Comparison of ENCODE assay signal across 22 cellular contexts in the genomic region with DNA sequence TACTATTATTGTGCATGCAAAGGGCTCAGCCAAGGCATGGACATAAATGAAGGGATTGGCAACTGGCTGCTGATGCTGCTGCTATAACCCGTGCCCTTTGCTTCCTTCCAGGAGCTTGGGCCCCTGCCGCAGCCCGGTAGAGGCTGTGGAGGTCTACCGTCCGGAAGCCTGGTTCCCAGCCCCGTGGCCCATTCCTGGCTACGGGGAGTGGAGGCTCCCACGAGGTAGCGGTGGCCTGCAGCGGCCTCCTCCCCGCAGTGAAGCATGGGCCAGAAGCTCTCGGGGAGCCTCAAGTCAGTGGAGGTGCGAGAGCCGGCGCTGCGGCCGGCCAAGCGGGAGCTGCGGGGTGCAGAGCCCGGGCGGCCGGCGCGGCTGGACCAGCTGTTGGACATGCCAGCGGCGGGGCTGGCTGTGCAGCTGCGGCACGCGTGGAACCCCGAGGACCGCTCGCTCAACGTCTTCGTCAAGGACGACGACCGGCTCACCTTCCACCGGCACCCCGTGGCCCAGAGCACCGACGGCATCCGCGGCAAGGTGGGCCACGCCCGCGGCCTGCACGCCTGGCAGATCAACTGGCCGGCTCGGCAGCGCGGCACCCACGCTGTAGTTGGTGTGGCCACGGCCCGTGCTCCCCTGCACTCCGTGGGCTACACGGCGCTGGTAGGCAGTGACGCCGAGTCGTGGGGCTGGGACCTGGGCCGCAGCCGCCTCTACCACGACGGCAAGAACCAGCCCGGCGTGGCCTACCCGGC. TPM values are rescaled to one million over a fixed set of nuclear protein-coding genes. Genes with fewer than 3 reads are reported as not detected.
DNase-seq lines count a peak whose midpoint lies in the region; ATAC-seq, FAIRE-seq and TF ChIP-seq lines count a peak whose summit lies in the region.
"Had no signal": no experiment of that assay in that cellular context is flagged by ENCODE, and none has a peak within 500 bp of the region (broad histone marks: within the 10 kb centered on the region; RNA-seq: fewer than 3 reads in every experiment).

No MANE protein-coding gene starts in this region.

- H2BK12ac ChIP-seq in H1 (ENCODE audit: low read depth, low read length) (no peak overlapping the region), neuronal stem cell (ENCODE audit: low read length) (no peak overlapping the region)

- intact Hi-C loops in body of pancreas (cut with DNase I): no loop called here

- H2BK15ac ChIP-seq in H1 (ENCODE audit: low read length): no peak overlapping the region; the same call in 1 of the 2 replicates
- H2BK15ac ChIP-seq in neuronal stem cell (ENCODE audit: low read length): no peak overlapping the region

- no peak overlapping the region for H2AK5ac ChIP-seq in H1 (ENCODE audit: low read depth, low read length)
- no peak overlapping the region for H2AK5ac ChIP-seq in neuronal stem cell (ENCODE audit: low read depth, low read length)

- H2BK120ac ChIP-seq in H1 (replicated peaks; ENCODE audit: low read depth, low read length) (no peak overlapping the region), neuronal stem cell (ENCODE audit: low read depth, low read length) (no peak overlapping the region)

- FAIRE-seq in H1 (lab: Jason Lieb, UNC): no peak
- FAIRE-seq: HTR-8/SVneo had no signal

- H3K27ac ChIP-seq in body of pancreas (peak overlapping the region; percentile 21 to 85 (median 77)), H1 (ENCODE audit: low read depth, low read length) (no peak overlapping the region), neuronal stem cell (replicated peaks; ENCODE audit: low read length) (no peak overlapping the region), suprapubic skin (no peak overlapping the region)

- H3K14ac ChIP-seq in H1 (ENCODE audit: insufficient read length): no peak overlapping the region
- no peak overlapping the region for H3K14ac ChIP-seq in neuronal stem cell (ENCODE audit: low read length)

- H3K18ac ChIP-seq in H1 (ENCODE audit: extremely low read depth, low read length) (no peak overlapping the region), neuronal stem cell (ENCODE audit: low read length) (peak overlapping the region; percentile 73)

- H3K56ac ChIP-seq in H1 (replicated peaks; ENCODE audit: insufficient read length, low read depth, low read length): no peak overlapping the region

- H3K4me2 ChIP-seq in H1 (ENCODE audit: insufficient read depth in 1 of 2, low read depth in 2 of 2, low read length in 2 of 2) (no peak overlapping the region), neuronal stem cell (ENCODE audit: insufficient read depth, low read length, poor library complexity, severe bottlenecking) (no peak overlapping the region)

- ATAC-seq in body of pancreas (no peak), HG03378 (IDR thresholded peaks at IDR 0.05; ENCODE audit: unreplicated experiment) (no peak), GM19023 (IDR thresholded peaks at IDR 0.05; ENCODE audit: unreplicated experiment) (no peak)
- ATAC-seq: PC-3 had no signal

- TF ChIP-seq RAD21 in H1 (IDR thresholded peaks at IDR 0.05 in 1 of 2, conservative IDR thresholded peaks at IDR 0.05 in 1 of 2; ENCODE audit: low read depth in 2 of 2, low read length in 2 of 2): no peak

- no peak overlapping the region for H3K9ac ChIP-seq in H1 (replicated peaks in 1 of 4; ENCODE audit: extremely low read depth in 1 of 4, low read depth in 3 of 4, low read length in 3 of 4)
- H3K9ac ChIP-seq in neuronal stem cell (ENCODE audit: low read depth, low read length, poor library complexity): no peak overlapping the region

- WGBS in body of pancreas, 2 donors: 62 to 92% methylated on average over 5 to 58 of the region's 67 CpGs
- WGBS in H1 (ENCODE audit: extremely low coverage in 1 of 2, insufficient coverage in 1 of 2, insufficient read length in 1 of 2, insufficient replicate concordance in 2 of 2, low coverage in 1 of 2, low lambda C conversion rate in 2 of 2, missing lambda C conversion rate in 1 of 2), 2 experiments: 95% methylated on average over 39 of the region's 67 CpGs; no CpG with 5 or more reads in 1 of the 2 experiments
- WGBS in neuronal stem cell (ENCODE audit: extremely low coverage in 2 of 2, insufficient read length in 2 of 2, insufficient replicate concordance in 1 of 2), 2 donors: no CpG with 5 or more reads among the region's 67 CpGs
- 98% methylated on average over 7 of the region's 67 CpGs for WGBS in suprapubic skin

- H4K20me1 ChIP-seq in H1 (replicated peaks in 1 of 2; ENCODE audit: control insufficient read depth in 1 of 2, insufficient read depth in 2 of 2, low read length in 2 of 2): no peaks in the 10 kb centered on the region

- H2BK5ac ChIP-seq in H1 (ENCODE audit: low read depth, low read length) (no peak overlapping the region), neuronal stem cell (ENCODE audit: low read length) (no peak overlapping the region)

- H3K4ac ChIP-seq in H1 (replicated peaks; ENCODE audit: insufficient read length, low read depth, low read length): no peak overlapping the region
- H3K4ac ChIP-seq in neuronal stem cell (ENCODE audit: low read length): no peak overlapping the region

- H2BK20ac ChIP-seq in H1 (ENCODE audit: low read length): no peak overlapping the region

- H3K4me3 ChIP-seq in body of pancreas (no peak overlapping the region), H1 (ENCODE audit: extremely low read depth in 1 of 4, insufficient read depth in 2 of 4, low read depth in 3 of 4, low read length in 4 of 4) (no peak overlapping the region), neuronal stem cell (ENCODE audit: low read length in 2 of 2) (no peak overlapping the region), suprapubic skin (no peak overlapping the region)
- H3K4me3 ChIP-seq: HAP-1 had no signal

- H4K8ac ChIP-seq in H1 (ENCODE audit: extremely low read depth, insufficient read depth, low read length): 0 out of 2 replicates have a peak overlapping the region, but pooled peaks have one; percentile 7
- no peak overlapping the region for H4K8ac ChIP-seq in neuronal stem cell (ENCODE audit: low read depth, low read length)

- TF ChIP-seq CTCF in body of pancreas (IDR thresholded peaks at IDR 0.05): no peak
- no peak for TF ChIP-seq CTCF in H1 (IDR thresholded peaks at IDR 0.05; ENCODE audit: control extremely low read depth in 1 of 3, insufficient read depth in 1 of 3, low read depth in 1 of 3, low read length in 3 of 3)
- no peak for TF ChIP-seq CTCF in suprapubic skin (IDR thresholded peaks at IDR 0.05)

- DNase-seq in body of pancreas (no peak), H1 (ENCODE audit: low read depth in 1 of 2, low spot score in 2 of 2) (peak in 1 of 2 experiments; percentile 33), neuronal stem cell (ENCODE audit: low spot score) (no peak), suprapubic skin (ENCODE audit: low spot score in 2 of 2) (peak; percentile 46 to 63)
- no peak for DNase-seq in activated T-cell treated with anti-CD3 and anti-CD28 coated beads, Interleukin-2, amount 50 U/mL, for 1 hour
- DNase-seq: ACHN; C1 segment of cervical spinal cord; CD8-positive, alpha-beta memory T cell; DMS53; IMR-90; NCI-H1417; NCI-H187; NCI-H2107; NCI-H510A treated with DMSO at 0.1 percent for 48 hours; NCI-H82; PC-3; RPMI8226; SHP77 treated with DMSO at 0.1 percent for 48 hours had no signal

- CTCF ChIA-PET in H1 (lab: Charles Lee; ENCODE audit: partially characterized antibody): interaction anchor here (1.1 to 29.1 kb wide), 5 partner anchors 17 to 66 kb away, joined by 3 to 333 read pairs (median 4); partner anchors contain the start of gene SPSB4

- no peaks in the 10 kb centered on the region for H3K9me3 ChIP-seq in body of pancreas
- no peaks in the 10 kb centered on the region for H3K9me3 ChIP-seq in H1 (ENCODE audit: insufficient read depth in 2 of 2, low read depth in 1 of 2, low read length in 1 of 2)
- H3K9me3 ChIP-seq in neuronal stem cell (replicated peaks in 1 of 2; ENCODE audit: control insufficient read depth in 2 of 2, insufficient read depth in 1 of 2, low read depth in 1 of 2, low read length in 2 of 2): peaks cover 0 to 8% of the 10 kb centered on the region in 2 donors
- no peaks in the 10 kb centered on the region for H3K9me3 ChIP-seq in suprapubic skin
- H3K9me3 ChIP-seq: HAP-1 had no signal

- no peaks in the 10 kb centered on the region for H3K36me3 ChIP-seq in body of pancreas (replicated peaks in 1 of 2; ENCODE audit: insufficient read depth in 1 of 2, low read depth in 2 of 2)
- peaks cover 0 to 10% (median 0%) of the 10 kb centered on the region in 4 experiments; a peak in 1 of 8 replicates for H3K36me3 ChIP-seq in H1 (ENCODE audit: control insufficient read depth in 2 of 4, insufficient read depth in 4 of 4, low read length in 3 of 4)
- H3K36me3 ChIP-seq in neuronal stem cell (replicated peaks in 1 of 2; ENCODE audit: control insufficient read depth in 2 of 2, insufficient read depth in 2 of 2, low read length in 2 of 2): peaks cover 3 to 88% of the 10 kb centered on the region in 2 donors
- H3K36me3 ChIP-seq in suprapubic skin: no peaks in the 10 kb centered on the region
- H3K36me3 ChIP-seq: HAP-1 had no signal

- no peak overlapping the region for H2AFZ ChIP-seq in H1 (ENCODE audit: low read length)
- H2AFZ ChIP-seq in neuronal stem cell (ENCODE audit: low read length): no peak overlapping the region

- H3K79me1 ChIP-seq in H1 (ENCODE audit: low read depth, low read length) (no peaks in the 10 kb centered on the region; the same call in 1 of the 2 replicates), neuronal stem cell (ENCODE audit: low read depth, low read length) (no peaks in the 10 kb centered on the region)

- no peak overlapping the region for H3K23ac ChIP-seq in H1 (ENCODE audit: insufficient read length)
- H3K23ac ChIP-seq in neuronal stem cell (ENCODE audit: low read depth, low read length, poor library complexity): peak overlapping the region; percentile 48

- POLR2A ChIA-PET in H1 (lab: Charles Lee; ENCODE audit: partially characterized antibody): interaction anchor here (1.3 to 1.7 kb wide), 2 partner anchors 8 kb away, joined by 4 read pairs; no protein-coding TSS in a partner anchor

- TF ChIP-seq POLR2A in body of pancreas (IDR thresholded peaks at IDR 0.05) (no peak), H1 (IDR thresholded peaks at IDR 0.05; ENCODE audit: control extremely low read depth in 1 of 2, low read depth in 2 of 2, low read length in 2 of 2) (no peak), suprapubic skin (IDR thresholded peaks at IDR 0.05) (no peak)

- H3K79me2 ChIP-seq in H1 (ENCODE audit: control insufficient read depth in 1 of 2, insufficient read depth in 2 of 2, low read length in 2 of 2): peaks cover 0 to 7% of the 10 kb centered on the region in 2 experiments; a peak in 2 of 4 replicates

- no peaks in the 10 kb centered on the region for H3K27me3 ChIP-seq in body of pancreas
- H3K27me3 ChIP-seq in H1 (replicated peaks in 1 of 4; ENCODE audit: control insufficient read depth in 3 of 4, extremely low read depth in 1 of 4, insufficient read depth in 3 of 4, low read length in 3 of 4): peaks cover 0 to 12% (median 7%) of the 10 kb centered on the region in 4 experiments; a peak in 4 of 7 replicates
- no peaks in the 10 kb centered on the region for H3K27me3 ChIP-seq in neuronal stem cell (ENCODE audit: control insufficient read depth in 3 of 3, insufficient read depth in 3 of 3, low read depth in 1 of 3, low read length in 3 of 3)
- no peaks in the 10 kb centered on the region for H3K27me3 ChIP-seq in suprapubic skin

- TF ChIP-seq EP300 in H1 (IDR thresholded peaks at IDR 0.05; ENCODE audit: borderline replicate concordance in 1 of 2, low read depth in 2 of 2, low read length in 2 of 2) (no peak), suprapubic skin (IDR thresholded peaks at IDR 0.05) (no peak)

- H4K91ac ChIP-seq in H1 (replicated peaks; ENCODE audit: insufficient read length, low read length): no peak overlapping the region
- no peak overlapping the region for H4K91ac ChIP-seq in neuronal stem cell (ENCODE audit: low read depth, low read length, poor library complexity)

- no peak overlapping the region for H4K5ac ChIP-seq in H1 (ENCODE audit: insufficient read length, low read depth, low read length)

- H3K23me2 ChIP-seq in H1 (ENCODE audit: low read depth, low read length): no peaks in the 10 kb centered on the region

- peaks cover 81% of the 10 kb centered on the region for H3K4me1 ChIP-seq in body of pancreas
- peaks cover 3 to 14% (median 12%) of the 10 kb centered on the region in 4 experiments; a peak in 6 of 7 replicates for H3K4me1 ChIP-seq in H1 (replicated peaks in 1 of 4; ENCODE audit: control insufficient read depth in 3 of 4, insufficient read depth in 4 of 4, low read length in 3 of 4)
- peaks cover 6 to 22% of the 10 kb centered on the region in 2 donors for H3K4me1 ChIP-seq in neuronal stem cell (ENCODE audit: control insufficient read depth in 2 of 2, insufficient read depth in 1 of 2, low read depth in 1 of 2, low read length in 2 of 2)
- no peaks in the 10 kb centered on the region for H3K4me1 ChIP-seq in suprapubic skin
- H3K4me1 ChIP-seq: HAP-1 had no signal

RNA-seq across cellular contexts. Expression of gene SPSB4, which starts 14.9 kb away (rescaled TPM):
- total RNA-seq in body of pancreas: 10 to 100 TPM; 18.2 to 48.1 TPM
- 17.2 and 18.1 TPM in 2 replicates for total RNA-seq in H1 (2021; fragmentation: NEBNext Ultra II Directional; extraction: Animal tissue kit (Norgen Biotek cat#: 25700))
- polyA plus RNA-seq in H1 (2011; rRNA removed): 15.1 and 17.6 TPM in 2 replicates
- polyA plus RNA-seq in H1 (2011; cell fraction: cytosol; rRNA removed): 16.5 TPM
- 15.4 TPM for polyA plus RNA-seq in H1 (2011; cell fraction: nucleus; rRNA removed)
- 16.7 to 20.2 TPM (median 19.5 TPM) in 4 replicates for polyA plus RNA-seq in H1 (2012, experiment 1 of 2)
- polyA plus RNA-seq in H1 (2012, experiment 2 of 2): 30.9 TPM
- 12.7 TPM for polyA plus RNA-seq in H1 (2013, experiment 1 of 2)
- polyA plus RNA-seq in H1 (2013, experiment 2 of 2): 13.3 TPM
- polyA minus RNA-seq in H1 (2011; rRNA and poly(A)+ RNA removed): 12.9 and 17.0 TPM in 2 replicates
- polyA minus RNA-seq in H1 (2011; cell fraction: cytosol; rRNA and poly(A)+ RNA removed): 8.6 TPM
- 18.7 TPM for polyA minus RNA-seq in H1 (2011; cell fraction: nucleus; rRNA and poly(A)+ RNA removed)
- polyA plus RNA-seq in neuronal stem cell (2013, experiment 1 of 2): 19.8 TPM
- 19.2 TPM for polyA plus RNA-seq in neuronal stem cell (2013, experiment 2 of 2)
- total RNA-seq in suprapubic skin: under 1 TPM in 2 of 4 donors, not detected in 2; 0.51 to 0.81 TPM
- total RNA-seq: CD8-positive, alpha-beta memory T cell; IMR-90; PC-3 had no signal
- polyA plus RNA-seq: CD8-positive, alpha-beta memory T cell; IMR-90 had no signal

Comparison
In these comparisons a context has a peak if more than half of its experiments do, and no peak if none do; other contexts are left out.
1. DNase-seq: peak in suprapubic skin (2 of 2); none in body of pancreas (0 of 4), neuronal stem cell (single experiment) and activated T-cell treated with anti-CD3 and anti-CD28 coated beads, Interleukin-2, amount 50 U/mL, for 1 hour (single experiment).
2. H3K27ac ChIP-seq: peak in body of pancreas (4 of 4); none in H1 (single experiment), neuronal stem cell (single experiment) and suprapubic skin (single experiment).
3. RNA of gene SPSB4, which starts 14.9 kb away (total RNA-seq): 18.2 to 48.1 TPM in body of pancreas and 17.2 to 18.1 TPM in H1; 0.51 to 0.81 TPM in suprapubic skin; every median in the first group is over 10 times any median in the second.